8 cellular contexts compared by ENCODE assay signal in the genomic region with DNA sequence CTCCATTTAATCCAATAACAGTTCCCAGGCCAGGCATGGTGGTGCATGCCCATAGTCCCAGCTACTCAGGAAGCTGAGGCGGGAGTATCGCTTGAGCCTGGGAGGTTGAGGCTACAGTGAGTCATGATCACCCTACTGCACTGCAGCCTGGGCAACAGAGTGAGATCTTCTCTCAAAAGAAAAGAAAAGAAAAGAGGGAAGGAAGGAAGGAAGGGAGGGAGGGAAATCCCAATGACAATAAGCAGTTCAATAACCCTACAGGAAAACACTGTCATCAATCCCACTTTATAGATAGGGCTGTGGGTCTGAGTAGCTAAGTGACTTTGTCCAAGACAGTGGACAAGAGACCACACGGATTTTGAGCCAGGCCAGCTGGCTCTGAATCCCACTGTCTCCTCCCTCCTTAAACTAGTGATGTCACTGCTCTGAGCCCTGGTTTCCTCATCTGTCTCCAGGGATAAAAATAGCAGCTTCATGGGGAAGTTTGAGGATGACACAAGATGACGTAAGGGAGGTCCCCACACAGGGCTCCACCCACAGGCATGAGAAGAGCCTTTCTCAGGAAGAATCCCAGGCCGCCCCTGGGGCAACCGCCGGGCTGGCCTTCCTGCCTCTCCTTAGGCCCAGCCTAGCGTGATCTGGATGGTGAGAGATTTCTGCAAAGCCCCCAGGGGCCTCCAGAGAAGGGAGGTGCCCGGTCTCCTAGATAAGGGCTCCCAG. TPM values are rescaled to one million over a fixed set of nuclear protein-coding genes. Genes with fewer than 3 reads are reported as not detected.
DNase-seq lines count a peak whose midpoint lies in the region; ATAC-seq lines count a peak whose summit lies in the region.

No MANE protein-coding gene starts in this region.

- DNase-seq in stimulated activated naive CD8-positive, alpha-beta T cell treated with anti-CD3 and anti-CD28 coated beads, Interleukin-15, Interleukin-2, amounts not matched to agents 100 U/mL and 50 U/mL, for 24 hours = no peak
- no peak for DNase-seq in T-helper 17 cell
- DNase-seq in glomerular endothelial cell (ENCODE audit: extremely low read depth, low read depth, low spot score) = peak; percentile 77
- no peak for DNase-seq in NCI-H1092 (lab: John Stamatoyannopoulos, UW)
- no peak for DNase-seq in NCI-H526 (lab: John Stamatoyannopoulos, UW)
- no peak for DNase-seq in NCI-H1930 (lab: John Stamatoyannopoulos, UW)

- no peaks in the 10 kb centered on the region for H3K9me3 ChIP-seq in T-helper 17 cell (ENCODE audit: control insufficient read depth, low read length, poor library complexity, severe bottlenecking)

- ATAC-seq in stimulated activated naive CD8-positive, alpha-beta T cell treated with anti-CD3 and anti-CD28 coated beads, Interleukin-15, Interleukin-2, amounts not matched to agents 100 U/mL and 50 U/mL, for 24 hours = no peak
- ATAC-seq in T-helper 17 cell = peak; percentile 28
- no peak for ATAC-seq in GM19395 (IDR thresholded peaks at IDR 0.05; ENCODE audit: unreplicated experiment)

- peaks cover 20% of the 10 kb centered on the region for H3K4me1 Mint-ChIP-seq in stimulated activated naive CD8-positive, alpha-beta T cell treated with anti-CD3 and anti-CD28 coated beads, Interleukin-15, Interleukin-2, amounts not matched to agents 100 ng/mL and 50 ng/mL, for 24 hours (ENCODE audit: low read depth)
- H3K4me1 Mint-ChIP-seq in T-helper 17 cell = peaks cover 16% of the 10 kb centered on the region

- no peak overlapping the region for H3K4me3 Mint-ChIP-seq in stimulated activated naive CD8-positive, alpha-beta T cell treated with anti-CD3 and anti-CD28 coated beads, Interleukin-15, Interleukin-2, amounts not matched to agents 100 ng/mL and 50 ng/mL, for 24 hours
- no peak overlapping the region for H3K4me3 Mint-ChIP-seq in T-helper 17 cell

- H3K27me3 Mint-ChIP-seq in stimulated activated naive CD8-positive, alpha-beta T cell treated with anti-CD3 and anti-CD28 coated beads, Interleukin-15, Interleukin-2, amounts not matched to agents 100 ng/mL and 50 ng/mL, for 24 hours = no peaks in the 10 kb centered on the region
- peaks cover 4% of the 10 kb centered on the region for H3K27me3 Mint-ChIP-seq in T-helper 17 cell

- no peaks in the 10 kb centered on the region for H3K9me3 Mint-ChIP-seq in stimulated activated naive CD8-positive, alpha-beta T cell treated with anti-CD3 and anti-CD28 coated beads, Interleukin-15, Interleukin-2, amounts not matched to agents 100 ng/mL and 50 ng/mL, for 24 hours

- H3K36me3 Mint-ChIP-seq in stimulated activated naive CD8-positive, alpha-beta T cell treated with anti-CD3 and anti-CD28 coated beads, Interleukin-15, Interleukin-2, amounts not matched to agents 100 ng/mL and 50 ng/mL, for 24 hours (ENCODE audit: low read depth) = no peaks in the 10 kb centered on the region
- H3K36me3 Mint-ChIP-seq in T-helper 17 cell (ENCODE audit: low read depth) = peaks cover 2% of the 10 kb centered on the region

- peak overlapping the region; percentile 42 for H3K27ac Mint-ChIP-seq in stimulated activated naive CD8-positive, alpha-beta T cell treated with anti-CD3 and anti-CD28 coated beads, Interleukin-15, Interleukin-2, amounts not matched to agents 100 ng/mL and 50 ng/mL, for 24 hours
- no peak overlapping the region for H3K27ac Mint-ChIP-seq in T-helper 17 cell

RNA-seq across cellular contexts. Expression of a gene that starts 7.2 kb away (rescaled TPM):
- total RNA-seq in T-helper 17 cell (1 to 10 TPM; 1.8 to 3.3 TPM), glomerular endothelial cell (42.8 and 48.1 TPM in 2 replicates)

RNA-seq across cellular contexts. Expression of a gene that starts 26.4 kb away (rescaled TPM):
- total RNA-seq in T-helper 17 cell (under 1 TPM; 0.62 to 0.89 TPM), glomerular endothelial cell (36.7 and 50.8 TPM in 2 replicates)

RNA-seq across cellular contexts. Expression of a gene that starts 34.8 kb away (rescaled TPM):
- total RNA-seq in T-helper 17 cell (10 to 100 TPM; 62.1 to 72.7 TPM), glomerular endothelial cell (118 and 144 TPM in 2 replicates)

RNA-seq across cellular contexts. Expression of a gene that starts 48.0 kb away (rescaled TPM):
- 1 to 10 TPM; 5.2 to 8.3 TPM for total RNA-seq in T-helper 17 cell
- total RNA-seq in glomerular endothelial cell = 18.7 and 19.0 TPM in 2 replicates

Comparison
In these comparisons a context has a peak if more than half of its experiments do, and no peak if none do; other contexts are left out.
1. RNA of a gene that starts 7.2 kb away (total RNA-seq): 42.8 to 48.1 TPM in glomerular endothelial cell; 1.8 to 3.3 TPM in T-helper 17 cell; every median in the first group is over 10 times any median in the second.
2. RNA of a gene that starts 26.4 kb away (total RNA-seq): 36.7 to 50.8 TPM in glomerular endothelial cell; 0.62 to 0.89 TPM in T-helper 17 cell; every median in the first group is over 10 times any median in the second.